Comparison of ENCODE assay signal across 8 cellular contexts in genomic region chr17:64202683-64203430, GRCh38.
A peak's percentile ranks its signal among the peaks of the same experiment; 100 is the strongest.
DNase-seq lines count a peak whose midpoint lies in the region; ATAC-seq, FAIRE-seq and TF ChIP-seq lines count a peak whose summit lies in the region.

No MANE protein-coding gene starts in this region.

- TF ChIP-seq CTCF in RWPE1 (conservative IDR thresholded peaks at IDR 0.05; ENCODE audit: low read depth) (no peak), endothelial cell of umbilical vein (IDR thresholded peaks at IDR 0.05; ENCODE audit: extremely low read depth in 1 of 2, insufficient read depth in 1 of 2, low read depth in 1 of 2, low read length in 2 of 2) (no peak)

- peaks cover 0 to 13% (median 9%) of the 10 kb centered on the region in 5 donors for H3K36me3 Mint-ChIP-seq in naive thymus-derived CD4-positive, alpha-beta T cell

- H3K79me2 ChIP-seq in endothelial cell of umbilical vein (ENCODE audit: control insufficient read depth, insufficient read depth, low read length) = no peaks in the 10 kb centered on the region

- WGBS in mesodermal cell (ENCODE audit: insufficient coverage in 2 of 2), 2 experiments = 69 to 73% methylated on average over 3 to 4 of the region's 5 CpGs

- H3K27me3 ChIP-seq in endothelial cell of umbilical vein (ENCODE audit: control insufficient read depth in 2 of 2, insufficient read depth in 2 of 2, low read length in 2 of 2) = no peaks in the 10 kb centered on the region
- no peaks in the 10 kb centered on the region for H3K27me3 ChIP-seq in naive thymus-derived CD4-positive, alpha-beta T cell (ENCODE audit: control insufficient read depth in 2 of 2, insufficient read depth in 2 of 2, low read length in 2 of 2)

- DNase-seq in Ammon's horn (ENCODE audit: low spot score) (peak; percentile 88), RWPE1 (ENCODE audit: low spot score) (peak; percentile 41), endothelial cell of umbilical vein (ENCODE audit: low read depth, low spot score) (no peak), H4 (ENCODE audit: low spot score) (no peak), GM19239 (ENCODE audit: insufficient read length, low spot score) (no peak)
- DNase-seq in naive thymus-derived CD4-positive, alpha-beta T cell = no peak

- dilution Hi-C loops in endothelial cell of umbilical vein (cut with MboI; ENCODE audit: extremely low pct_ligation_motif_present, low sequenced_read_pairs) = no loop called here

- no TSS peak for BruUV-seq in endothelial cell of umbilical vein (replicated peaks; lab: Mats Ljungman, UMichigan)

- H3K4me3 Mint-ChIP-seq in naive thymus-derived CD4-positive, alpha-beta T cell = no peak overlapping the region

- CTCF ChIA-PET in RWPE1 (lab: Yijun Ruan, JAX) (interaction anchor here (0.6 kb wide), 1 partner anchor 161 kb away, joined by 3 read pairs; no protein-coding TSS in a partner anchor), endothelial cell of umbilical vein (lab: Charles Lee) (interaction anchor here (0.9 to 1.4 kb wide), 4 partner anchors 11 to 284 kb away, joined by 3 read pairs; no protein-coding TSS in a partner anchor)
- CTCF ChIA-PET in naive thymus-derived CD4-positive, alpha-beta T cell (lab: Charles Lee) = no interaction called here

- intact Hi-C loops in endothelial cell of umbilical vein (cut with micrococcal nuclease) = no loop called here
- intact Hi-C loops in naive thymus-derived CD4-positive, alpha-beta T cell (cut with micrococcal nuclease) = no loop called here

- peaks cover 0 to 4% (median 0%) of the 10 kb centered on the region in 11 donors for H3K9me3 Mint-ChIP-seq in naive thymus-derived CD4-positive, alpha-beta T cell

- no peaks in the 10 kb centered on the region for H3K9me1 ChIP-seq in endothelial cell of umbilical vein (replicated peaks; ENCODE audit: control insufficient read depth, extremely low read depth, insufficient read depth, low read length)

- H3K27me3 Mint-ChIP-seq in naive thymus-derived CD4-positive, alpha-beta T cell = no peaks in the 10 kb centered on the region

- H3K36me3 ChIP-seq in endothelial cell of umbilical vein (ENCODE audit: control insufficient read depth in 2 of 2, extremely low read depth in 1 of 2, insufficient read depth in 2 of 2, low read length in 2 of 2) = no peaks in the 10 kb centered on the region
- H3K36me3 ChIP-seq in mesodermal cell (ENCODE audit: control insufficient read depth, insufficient read depth, low read length) = no peaks in the 10 kb centered on the region
- H3K36me3 ChIP-seq in naive thymus-derived CD4-positive, alpha-beta T cell (ENCODE audit: control insufficient read depth in 2 of 3, insufficient read depth in 3 of 3, low read length in 3 of 3) = no peaks in the 10 kb centered on the region

- no peak overlapping the region for H2AFZ ChIP-seq in endothelial cell of umbilical vein (ENCODE audit: low read depth, low read length)

- H3K9me3 ChIP-seq in endothelial cell of umbilical vein (replicated peaks; ENCODE audit: control insufficient read depth, insufficient read depth, low read length) (no peaks in the 10 kb centered on the region), mesodermal cell (ENCODE audit: control insufficient read depth, low read length) (no peaks in the 10 kb centered on the region)
- H3K9me3 ChIP-seq in naive thymus-derived CD4-positive, alpha-beta T cell (ENCODE audit: control insufficient read depth in 2 of 3, low read length in 3 of 3) = no peaks in the 10 kb centered on the region

- no peak for TF ChIP-seq POLR2A in endothelial cell of umbilical vein (IDR thresholded peaks at IDR 0.05; ENCODE audit: low read depth, low read length)

- H3K27ac ChIP-seq in RWPE1 (no peak overlapping the region), endothelial cell of umbilical vein (ENCODE audit: insufficient read depth, low read depth, low read length) (no peak overlapping the region), mesodermal cell (ENCODE audit: low read depth, low read length, severe bottlenecking) (peak overlapping the region; percentile 84)
- H3K27ac ChIP-seq in naive thymus-derived CD4-positive, alpha-beta T cell (ENCODE audit: low read depth, low read length) = no peak overlapping the region

- POLR2A ChIA-PET in RWPE1 (lab: Yijun Ruan, JAX; ENCODE audit: low non-redundant PET) (interaction anchor here (0.6 to 1.0 kb wide), 2 partner anchors 58 to 99 kb away, joined by 3 to 6 read pairs; no protein-coding TSS in a partner anchor), endothelial cell of umbilical vein (lab: Charles Lee) (no interaction called here)
- POLR2A ChIA-PET in naive thymus-derived CD4-positive, alpha-beta T cell (lab: Charles Lee) = interaction anchor here (0.9 to 1.1 kb wide), 2 partner anchors 15 to 57 kb away, joined by 3 read pairs; no protein-coding TSS in a partner anchor

- no peak overlapping the region for H3K4me2 ChIP-seq in endothelial cell of umbilical vein (ENCODE audit: insufficient read depth, low read length)

- no peak overlapping the region for H3K27ac Mint-ChIP-seq in naive thymus-derived CD4-positive, alpha-beta T cell

- H3K4me1 ChIP-seq in endothelial cell of umbilical vein (ENCODE audit: control insufficient read depth, extremely low read depth, insufficient read depth, low read length) (no peaks in the 10 kb centered on the region), mesodermal cell (ENCODE audit: control insufficient read depth, insufficient read depth, low read length, poor library complexity, severe bottlenecking) (peaks cover 33% of the 10 kb centered on the region)
- peaks cover 0 to 12% of the 10 kb centered on the region in 2 donors for H3K4me1 ChIP-seq in naive thymus-derived CD4-positive, alpha-beta T cell (ENCODE audit: control insufficient read depth in 2 of 2, insufficient read depth in 2 of 2, low read length in 2 of 2)

- H3K4me1 Mint-ChIP-seq in naive thymus-derived CD4-positive, alpha-beta T cell = peaks cover 17 to 61% (median 31%) of the 10 kb centered on the region in 7 donors

- H4K20me1 ChIP-seq in endothelial cell of umbilical vein (replicated peaks; ENCODE audit: control insufficient read depth, extremely low read depth, insufficient read depth, low read length) = no peaks in the 10 kb centered on the region

- H3K4me3 ChIP-seq in endothelial cell of umbilical vein (replicated peaks in 1 of 3; ENCODE audit: insufficient read depth in 1 of 3, low read depth in 1 of 3, low read length in 3 of 3) (no peak overlapping the region), mesodermal cell (ENCODE audit: extremely low read depth, insufficient read depth, low read length, poor library complexity, severe bottlenecking) (no peak overlapping the region)
- H3K4me3 ChIP-seq in naive thymus-derived CD4-positive, alpha-beta T cell (ENCODE audit: low read length) = no peak overlapping the region

- FAIRE-seq in endothelial cell of umbilical vein (lab: Jason Lieb, UNC) = peak; percentile 70
- no peak for FAIRE-seq in GM19239 (lab: Jason Lieb, UNC)

- ATAC-seq in naive thymus-derived CD4-positive, alpha-beta T cell = no peak
- ATAC-seq in HG03432 (IDR thresholded peaks at IDR 0.05; ENCODE audit: unreplicated experiment) = no peak

- no peak overlapping the region for H3K9ac ChIP-seq in endothelial cell of umbilical vein (replicated peaks; ENCODE audit: extremely low read depth, insufficient read depth, low read length)

TF ChIP-seq in endothelial cell of umbilical vein, 7 proteins besides CTCF, POLR2A, EP300 and RAD21:
- TF ChIP-seq POLR2AphosphoS5 (IDR thresholded peaks at IDR 0.05; ENCODE audit: insufficient read depth, low read depth, low read length) = no peak
- no peak for TF ChIP-seq EZH2 (IDR thresholded peaks at IDR 0.05; ENCODE audit: borderline replicate concordance, low read depth, low read length, severe bottlenecking)
- TF ChIP-seq MAX (IDR thresholded peaks at IDR 0.05; ENCODE audit: insufficient read depth, insufficient read length) = no peak
- TF ChIP-seq MYC (IDR thresholded peaks at IDR 0.05; ENCODE audit: low read depth, low read length) = no peak
- TF ChIP-seq GATA2 (IDR thresholded peaks at IDR 0.05; ENCODE audit: insufficient read depth, insufficient read length, low read depth, low read length) = no peak
- TF ChIP-seq FOS (IDR thresholded peaks at IDR 0.05; ENCODE audit: borderline replicate concordance, insufficient read depth, low read length) = no peak
- TF ChIP-seq JUN (IDR thresholded peaks at IDR 0.05; ENCODE audit: borderline replicate concordance, insufficient read depth, insufficient read length, low read depth) = no peak
TF ChIP-seq in endothelial cell of umbilical vein: peak in this region for 0.

Comparison
In these comparisons a context has a peak if more than half of its experiments do, and no peak if none do; other contexts are left out.
1. DNase-seq: peak in Ammon's horn (single experiment) and RWPE1 (single experiment); none in endothelial cell of umbilical vein (single experiment), naive thymus-derived CD4-positive, alpha-beta T cell (0 of 9), H4 (single experiment) and GM19239 (single experiment).